8 cellular contexts compared by ENCODE assay signal in genomic region chr14:21071225-21072041, GRCh38. TPM values are rescaled to one million over a fixed set of nuclear protein-coding genes. Genes with fewer than 3 reads are reported as not detected.
DNase-seq lines count a peak whose midpoint lies in the region; ATAC-seq and TF ChIP-seq lines count a peak whose summit lies in the region.

No MANE protein-coding gene starts in this region.

- H3K4me3 ChIP-seq in epithelial cell of proximal tubule (ENCODE audit: low read depth, low read length) (peak overlapping the region; percentile 76), stomach smooth muscle (ENCODE audit: low read length in 2 of 2) (peak overlapping the region; percentile 86 to 90)

- DNase-seq in CD14-positive monocyte (ENCODE audit: low spot score) (peak; percentile 80), GM19238 (ENCODE audit: insufficient read length, low spot score) (peak; percentile 92), NCI-H446 treated with DMSO at 0.1 percent for 48 hours (lab: John Stamatoyannopoulos, UW) (peak; percentile 56), epithelial cell of proximal tubule (ENCODE audit: low read depth) (no peak), mesothelial cell of epicardium (ENCODE audit: low spot score in 2 of 2, unreplicated experiment in 2 of 2) (peak; percentile 75 to 81)
- peak; percentile 39 for DNase-seq in activated CD4-positive, alpha-beta T cell treated with anti-CD3 and anti-CD28 coated beads, Interleukin-2, amount 50 U/mL, for 1 hour

- H3K27ac Mint-ChIP-seq in CD14-positive monocyte (peak overlapping the region; percentile 92 to 99 (median 98)), mesothelial cell of epicardium (peak overlapping the region; percentile 93)

- H3K9me3 Mint-ChIP-seq in CD14-positive monocyte, result peaks cover 0 to 3% (median 0%) of the 10 kb centered on the region in 7 donors
- H3K9me3 Mint-ChIP-seq in mesothelial cell of epicardium, result no peaks in the 10 kb centered on the region

- peak overlapping the region; percentile 74 to 80 for H3K9ac ChIP-seq in stomach smooth muscle (ENCODE audit: low read length in 2 of 2)

- ATAC-seq in HG03196 (IDR thresholded peaks at IDR 0.05; ENCODE audit: unreplicated experiment), result peak; percentile 64

- no peak for TF ChIP-seq CTCF in CD14-positive monocyte (IDR thresholded peaks at IDR 0.05)
- no peak for TF ChIP-seq CTCF in epithelial cell of proximal tubule (conservative IDR thresholded peaks at IDR 0.05; ENCODE audit: low read depth, low read length)
- no peak for TF ChIP-seq CTCF in mesothelial cell of epicardium (IDR thresholded peaks at IDR 0.05; ENCODE audit: unreplicated experiment)

- peaks cover 31 to 34% of the 10 kb centered on the region in 2 donors for H3K36me3 Mint-ChIP-seq in CD14-positive monocyte
- peaks cover 15% of the 10 kb centered on the region for H3K36me3 Mint-ChIP-seq in mesothelial cell of epicardium

- H3K27ac ChIP-seq in stomach smooth muscle (ENCODE audit: low read length), result peak overlapping the region; percentile 84

- peaks cover 19 to 29% of the 10 kb centered on the region in 2 donors for H3K36me3 ChIP-seq in stomach smooth muscle (ENCODE audit: control insufficient read depth in 2 of 2, insufficient read depth in 2 of 2, low read length in 2 of 2)

- intact Hi-C loops in CD14-positive monocyte (cut with micrococcal nuclease), result loop anchor here (2.0 kb wide), 2 partner anchors 15 to 33 kb away; no protein-coding TSS in a partner anchor

- H3K4me3 Mint-ChIP-seq in CD14-positive monocyte, result peak overlapping the region; percentile 91 to 94
- H3K4me3 Mint-ChIP-seq in mesothelial cell of epicardium, result peak overlapping the region; percentile 87

- H3K4me1 Mint-ChIP-seq in CD14-positive monocyte (peaks cover 46% of the 10 kb centered on the region), mesothelial cell of epicardium (peaks cover 31% of the 10 kb centered on the region)

- peaks cover 38% of the 10 kb centered on the region for H3K4me1 ChIP-seq in stomach smooth muscle (ENCODE audit: control insufficient read depth, insufficient read depth, low read length)

- H3K27me3 Mint-ChIP-seq in CD14-positive monocyte (ENCODE audit: low read depth in 3 of 3), result peaks cover 11 to 15% (median 14%) of the 10 kb centered on the region in 3 donors
- peaks cover 7% of the 10 kb centered on the region for H3K27me3 Mint-ChIP-seq in mesothelial cell of epicardium (ENCODE audit: low read depth)

- no peaks in the 10 kb centered on the region for H3K9me3 ChIP-seq in stomach smooth muscle (ENCODE audit: control insufficient read depth in 2 of 2, low read length in 2 of 2)

- H3K27me3 ChIP-seq in stomach smooth muscle (ENCODE audit: control insufficient read depth in 1 of 2, insufficient read depth in 2 of 2, low read length in 2 of 2), result no peaks in the 10 kb centered on the region

RNA-seq across cellular contexts. Expression of gene ARHGEF40, which starts 1.3 kb away (rescaled TPM):
- 10 to 100 TPM; 12.1 to 15.3 TPM for polyA plus RNA-seq in CD14-positive monocyte
- total RNA-seq in epithelial cell of proximal tubule, result 24.2 and 42.7 TPM in 2 replicates
- total RNA-seq in mesothelial cell of epicardium, result 83.2 to 96.2 TPM (median 83.5 TPM) in 3 replicates

RNA-seq across cellular contexts. Expression of gene RNASE8, which starts 13.8 kb away (rescaled TPM):
- polyA plus RNA-seq in CD14-positive monocyte, result not detected
- total RNA-seq in epithelial cell of proximal tubule, result not detected in 2 replicates
- total RNA-seq in mesothelial cell of epicardium, result not detected in 3 replicates

RNA-seq across cellular contexts. Expression of gene ZNF219, which starts 27.0 kb away (rescaled TPM):
- under 1 TPM; 0.49 to 0.68 TPM for polyA plus RNA-seq in CD14-positive monocyte
- total RNA-seq in epithelial cell of proximal tubule, result 11.2 and 18.6 TPM in 2 replicates
- total RNA-seq in mesothelial cell of epicardium, result 73.3 to 79.3 TPM (median 75.2 TPM) in 3 replicates

RNA-seq across cellular contexts. Expression of gene RNASE7, which starts 29.3 kb away (rescaled TPM):
- polyA plus RNA-seq in CD14-positive monocyte, result not detected
- total RNA-seq in epithelial cell of proximal tubule, result 0.86 TPM in 1 of 2 replicates, not detected in the other
- total RNA-seq in mesothelial cell of epicardium, result 0.29 to 0.66 TPM (median 0.34 TPM) in 3 replicates

RNA-seq across cellular contexts. Expression of gene TMEM253, which starts 29.4 kb away (rescaled TPM):
- polyA plus RNA-seq in CD14-positive monocyte, result not detected
- total RNA-seq in epithelial cell of proximal tubule (0.43 TPM in 1 of 2 replicates, not detected in the other), mesothelial cell of epicardium (1.3 to 1.9 TPM (median 1.6 TPM) in 3 replicates)
